1 cellular context compared by ENCODE assay signal in the genomic region with DNA sequence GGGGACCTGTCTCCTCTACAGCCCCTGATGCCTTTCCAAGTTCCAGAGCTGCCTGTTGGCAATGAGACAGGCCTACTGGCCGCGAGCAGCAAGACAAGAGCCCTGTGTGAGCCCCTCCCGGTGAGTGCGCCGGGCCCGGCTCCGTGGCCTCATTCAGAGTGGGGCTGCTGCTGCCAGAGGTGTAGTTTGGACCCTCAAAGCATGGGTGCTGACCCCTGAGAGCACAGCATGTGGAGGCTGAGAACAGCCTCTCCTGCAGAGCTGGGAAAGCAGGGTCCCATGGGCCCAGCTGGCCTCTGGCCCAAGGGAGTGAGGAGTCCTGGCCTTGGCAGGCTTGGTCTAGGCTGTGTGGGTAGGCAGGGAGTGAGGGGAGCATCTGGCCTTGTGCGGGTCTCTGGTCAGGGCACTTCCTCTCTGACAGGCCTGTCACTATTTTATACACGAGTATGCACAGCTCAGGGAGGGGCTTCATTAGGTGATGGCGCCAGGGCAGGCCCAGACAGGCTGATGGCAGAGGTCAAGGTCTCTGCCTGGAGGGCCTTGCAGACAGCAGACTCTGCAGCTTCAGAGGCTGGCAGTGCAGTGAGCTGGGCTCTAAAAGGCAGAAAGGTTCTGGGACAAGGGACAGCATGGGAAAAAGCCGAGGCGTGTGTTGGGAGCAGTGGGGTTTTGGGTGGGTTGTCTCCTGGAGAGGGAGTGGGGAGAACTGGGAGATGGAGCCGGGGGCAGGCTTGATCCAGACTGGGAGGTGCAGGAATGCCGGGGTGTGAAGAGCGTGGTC.
TF ChIP-seq lines count a peak whose summit lies in the region.

No MANE protein-coding gene starts in this region.

TF ChIP-seq in GM12878, 131 proteins besides CTCF, POLR2A, EP300 and RAD21:
- TF ChIP-seq PML (IDR thresholded peaks at IDR 0.05; ENCODE audit: low read length) (no peak), FOXK2 (IDR thresholded peaks at IDR 0.05) (no peak), IRF5 (IDR thresholded peaks at IDR 0.05; ENCODE audit: borderline replicate concordance) (no peak), ZNF622 (IDR thresholded peaks at IDR 0.05) (no peak), RB1 (IDR thresholded peaks at IDR 0.05; ENCODE audit: borderline replicate concordance) (no peak), ZNF274 (IDR thresholded peaks at IDR 0.05; ENCODE audit: insufficient read depth, insufficient read length) (no peak), MEF2A (IDR thresholded peaks at IDR 0.05; ENCODE audit: insufficient read depth, low read depth, low read length) (no peak), RAD51 (IDR thresholded peaks at IDR 0.05) (no peak), NR2F1 (conservative IDR thresholded peaks at IDR 0.05) (no peak), IKZF1 (conservative IDR thresholded peaks at IDR 0.05) (no peak), ETV6 (conservative IDR thresholded peaks at IDR 0.05 in 1 of 2, IDR thresholded peaks at IDR 0.05 in 1 of 2; ENCODE audit: borderline replicate concordance in 1 of 2, low read depth in 1 of 2) (no peak), CBX5 (IDR thresholded peaks at IDR 0.05; ENCODE audit: low read depth) (no peak), SREBF1 (IDR thresholded peaks at IDR 0.05; ENCODE audit: low read length) (no peak), NR2C1 (IDR thresholded peaks at IDR 0.05) (no peak), BCL11A (IDR thresholded peaks at IDR 0.05; ENCODE audit: low read depth, low read length) (no peak), EED (IDR thresholded peaks at IDR 0.05; ENCODE audit: low read depth) (no peak), KAT2A (conservative IDR thresholded peaks at IDR 0.05; ENCODE audit: control insufficient read depth, low read depth, low read length) (no peak), CHD2 (IDR thresholded peaks at IDR 0.05; ENCODE audit: borderline replicate concordance, low read depth, low read length) (no peak), CBX3 (IDR thresholded peaks at IDR 0.05; ENCODE audit: borderline replicate concordance, low read depth) (no peak)
- TF ChIP-seq, protein P1, sequence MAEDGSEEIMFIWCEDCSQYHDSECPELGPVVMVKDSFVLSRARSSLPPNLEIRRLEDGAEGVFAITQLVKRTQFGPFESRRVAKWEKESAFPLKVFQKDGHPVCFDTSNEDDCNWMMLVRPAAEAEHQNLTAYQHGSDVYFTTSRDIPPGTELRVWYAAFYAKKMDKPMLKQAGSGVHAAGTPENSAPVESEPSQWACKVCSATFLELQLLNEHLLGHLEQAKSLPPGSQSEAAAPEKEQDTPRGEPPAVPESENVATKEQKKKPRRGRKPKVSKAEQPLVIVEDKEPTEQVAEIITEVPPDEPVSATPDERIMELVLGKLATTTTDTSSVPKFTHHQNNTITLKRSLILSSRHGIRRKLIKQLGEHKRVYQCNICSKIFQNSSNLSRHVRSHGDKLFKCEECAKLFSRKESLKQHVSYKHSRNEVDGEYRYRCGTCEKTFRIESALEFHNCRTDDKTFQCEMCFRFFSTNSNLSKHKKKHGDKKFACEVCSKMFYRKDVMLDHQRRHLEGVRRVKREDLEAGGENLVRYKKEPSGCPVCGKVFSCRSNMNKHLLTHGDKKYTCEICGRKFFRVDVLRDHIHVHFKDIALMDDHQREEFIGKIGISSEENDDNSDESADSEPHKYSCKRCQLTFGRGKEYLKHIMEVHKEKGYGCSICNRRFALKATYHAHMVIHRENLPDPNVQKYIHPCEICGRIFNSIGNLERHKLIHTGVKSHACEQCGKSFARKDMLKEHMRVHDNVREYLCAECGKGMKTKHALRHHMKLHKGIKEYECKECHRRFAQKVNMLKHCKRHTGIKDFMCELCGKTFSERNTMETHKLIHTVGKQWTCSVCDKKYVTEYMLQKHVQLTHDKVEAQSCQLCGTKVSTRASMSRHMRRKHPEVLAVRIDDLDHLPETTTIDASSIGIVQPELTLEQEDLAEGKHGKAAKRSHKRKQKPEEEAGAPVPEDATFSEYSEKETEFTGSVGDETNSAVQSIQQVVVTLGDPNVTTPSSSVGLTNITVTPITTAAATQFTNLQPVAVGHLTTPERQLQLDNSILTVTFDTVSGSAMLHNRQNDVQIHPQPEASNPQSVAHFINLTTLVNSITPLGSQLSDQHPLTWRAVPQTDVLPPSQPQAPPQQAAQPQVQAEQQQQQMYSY (CRISPR knock-in tag; IDR thresholded peaks at IDR 0.05): no peak
